24 cellular contexts compared by ENCODE assay signal in the genomic region with DNA sequence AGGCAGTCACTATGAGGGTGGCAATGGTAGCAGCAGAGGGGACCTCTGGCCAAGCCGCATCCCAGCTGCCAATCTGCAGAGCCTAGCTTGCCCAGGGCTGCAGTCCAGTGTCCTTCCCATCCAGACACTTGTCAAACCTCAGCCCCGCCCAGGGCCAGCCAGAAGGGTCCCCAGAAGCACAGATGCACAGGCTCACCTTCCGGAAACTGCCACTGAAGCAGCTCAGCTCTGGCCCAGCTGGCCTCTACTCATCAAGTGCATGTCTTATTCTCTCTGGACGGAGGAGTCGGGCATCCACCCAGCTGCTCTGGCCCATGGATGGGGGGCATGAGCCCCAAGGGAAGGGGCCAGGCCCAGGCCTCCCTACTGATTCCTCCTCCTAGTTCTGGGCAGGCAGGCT.
"Had no signal": no experiment of that assay in that cellular context is flagged by ENCODE, and none has a peak within 500 bp of the region (broad histone marks: within the 10 kb centered on the region; RNA-seq: fewer than 3 reads in every experiment).

No MANE protein-coding gene starts in this region.

- H3K4me3 ChIP-seq: dorsolateral prefrontal cortex, esophagus muscularis mucosa, gastroesophageal sphincter, heart left ventricle, hepatocyte, lung, neural progenitor cell, prostate gland, right atrium auricular region, sigmoid colon, skin epidermis, spleen, testis, tibial artery had no signal

- H3K4me1 ChIP-seq: foreskin keratinocyte, prostate gland, tibial artery had no signal

- H3K36me3 ChIP-seq: esophagus muscularis mucosa, gastroesophageal sphincter, heart left ventricle, neural progenitor cell, prostate gland, right atrium auricular region, sigmoid colon, spleen, tibial artery had no signal

- H3K79me2 ChIP-seq: hepatocyte had no signal

- H3K27me3 ChIP-seq: dorsolateral prefrontal cortex, esophagus muscularis mucosa, foreskin keratinocyte, gastroesophageal sphincter, heart left ventricle, hepatocyte, neural progenitor cell, right atrium auricular region, sigmoid colon, spleen, testis, tibial artery had no signal

- FAIRE-seq: colon, endothelial cell of umbilical vein, kidney had no signal

- H3K27ac ChIP-seq: dorsolateral prefrontal cortex, esophagus muscularis mucosa, foreskin keratinocyte, gastroesophageal sphincter, heart left ventricle, hepatocyte, prostate gland, right atrium auricular region, sigmoid colon, skin epidermis, spleen, testis, tibial artery had no signal

- H3K9ac ChIP-seq: neural progenitor cell had no signal

- H2AFZ ChIP-seq: hepatocyte, neural progenitor cell had no signal

- DNase-seq: dorsolateral prefrontal cortex; effector CD4-positive, alpha-beta T cell; foreskin keratinocyte; heart left ventricle; kidney; naive B cell; nucleus accumbens; sigmoid colon; spleen; stimulated activated CD4-positive, alpha-beta T cell treated with anti-CD3 and anti-CD28 coated beads, Interleukin-4, amount 100 ng/mL, for 4 hours; stimulated activated naive CD8-positive, alpha-beta T cell treated with anti-CD3 and anti-CD28 coated beads, Interleukin-15, Interleukin-2, amounts not matched to agents 100 U/mL and 50 U/mL, for 24 hours; substantia nigra; testis; tibial artery had no signal

- H3K9me3 ChIP-seq: esophagus muscularis mucosa, gastroesophageal sphincter, heart left ventricle, prostate gland, right atrium auricular region, sigmoid colon, spleen, testis, tibial artery had no signal

- H3K4me2 ChIP-seq: hepatocyte, neural progenitor cell had no signal
